Comparison of ENCODE assay signal across 11 cellular contexts in the genomic region with DNA sequence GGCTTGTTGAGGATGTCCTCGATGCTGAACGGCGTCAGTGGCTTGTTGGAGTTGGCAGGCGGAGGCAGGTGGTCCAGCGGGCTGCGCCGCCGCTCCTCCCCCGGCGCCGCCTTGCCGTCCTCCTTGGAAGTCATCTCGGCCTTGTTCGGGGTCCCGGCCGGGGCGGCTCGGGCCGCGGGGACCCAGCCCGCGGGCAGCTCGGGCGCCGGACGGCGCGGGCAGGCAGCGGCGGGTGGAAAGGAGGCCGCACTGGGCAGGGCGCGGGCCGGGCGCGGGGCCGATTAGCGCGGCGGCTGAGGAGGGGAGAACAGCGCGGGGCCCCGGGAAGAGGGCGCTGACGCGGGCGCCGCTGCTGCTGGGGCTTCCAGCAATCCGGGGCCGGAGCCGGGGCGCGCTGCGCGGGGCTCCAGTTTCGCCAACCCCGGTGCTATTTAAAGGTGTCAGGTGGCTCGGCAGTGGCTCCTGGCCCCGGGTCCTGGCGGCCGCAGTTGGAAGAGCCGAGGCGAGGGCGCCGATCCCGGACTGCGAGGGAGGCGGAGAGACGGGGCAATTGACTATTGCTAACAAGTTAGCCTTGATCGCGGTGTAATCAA. TPM values are rescaled to one million over a fixed set of nuclear protein-coding genes. Genes with fewer than 3 reads are reported as not detected.
DNase-seq lines count a peak whose midpoint lies in the region; ATAC-seq and TF ChIP-seq lines count a peak whose summit lies in the region.
"Had no signal": no experiment of that assay in that cellular context is flagged by ENCODE, and none has a peak within 500 bp of the region (broad histone marks: within the 10 kb centered on the region; RNA-seq: fewer than 3 reads in every experiment).

No MANE protein-coding gene starts in this region.

- H3K36me3 ChIP-seq in Peyer's patch (no peaks in the 10 kb centered on the region), hepatocyte (replicated peaks; ENCODE audit: insufficient read depth, low read depth) (no peaks in the 10 kb centered on the region), stomach (no peaks in the 10 kb centered on the region)

- no peaks in the 10 kb centered on the region for H3K9me2 ChIP-seq in hepatocyte (replicated peaks; ENCODE audit: insufficient read depth)

- peaks cover 0 to 2% of the 10 kb centered on the region in 2 donors for H3K36me3 Mint-ChIP-seq in activated T-cell treated with anti-CD3 and anti-CD28 coated beads, Interleukin-2, amount 50 U/mL, for 72 hours (ENCODE audit: insufficient read depth in 2 of 2)
- H3K36me3 Mint-ChIP-seq in activated T-cell treated with anti-CD3 and anti-CD28 coated beads, Interleukin-2, amount 50 U/mL, for 24 hours (ENCODE audit: low read depth): no peaks in the 10 kb centered on the region
- H3K36me3 Mint-ChIP-seq in activated CD4-positive, alpha-beta T cell treated with anti-CD3 and anti-CD28 coated beads, Interleukin-2, amount 10 ng/mL, durations not matched to agents 7 days and 5 days (ENCODE audit: low read depth): peaks cover 7% of the 10 kb centered on the region

- intact Hi-C loops in stomach (cut with DNase I; ENCODE audit: low total_unique reads) (no loop called here), posterior cingulate gyrus (cut with DNase I) (no loop called here)

- H3K9me3 Mint-ChIP-seq in activated T-cell treated with anti-CD3 and anti-CD28 coated beads, Interleukin-2, amount 50 U/mL, for 72 hours: no peaks in the 10 kb centered on the region
- H3K9me3 Mint-ChIP-seq in activated T-cell treated with anti-CD3 and anti-CD28 coated beads, Interleukin-2, amount 50 U/mL, for 24 hours: no peaks in the 10 kb centered on the region
- no peaks in the 10 kb centered on the region for H3K9me3 Mint-ChIP-seq in activated CD4-positive, alpha-beta T cell treated with anti-CD3 and anti-CD28 coated beads, Interleukin-2, amount 10 ng/mL, durations not matched to agents 7 days and 5 days

- CTCF ChIA-PET in activated CD4-positive, alpha-beta T cell treated with anti-CD3 and anti-CD28 coated beads, Interleukin-2, amount 10 ng/mL, durations not matched to agents 7 days and 5 days (lab: Charles Lee): interaction anchor here (0.8 to 3.1 kb wide), 3 partner anchors 9 to 16 kb away, joined by 3 to 15 read pairs (median 3); no protein-coding TSS in a partner anchor

- H3K27ac ChIP-seq in Peyer's patch: no peak overlapping the region
- no peak overlapping the region for H3K27ac ChIP-seq in hepatocyte
- H3K27ac ChIP-seq in stomach: no peak overlapping the region
- H3K27ac ChIP-seq: testis had no signal

- peaks cover 31% of the 10 kb centered on the region for H3K4me1 Mint-ChIP-seq in activated T-cell treated with anti-CD3 and anti-CD28 coated beads, Interleukin-2, amount 50 U/mL, for 72 hours (ENCODE audit: low read depth)
- peaks cover 35% of the 10 kb centered on the region for H3K4me1 Mint-ChIP-seq in activated T-cell treated with anti-CD3 and anti-CD28 coated beads, Interleukin-2, amount 50 U/mL, for 24 hours (ENCODE audit: low read depth)
- peaks cover 28% of the 10 kb centered on the region for H3K4me1 Mint-ChIP-seq in activated CD4-positive, alpha-beta T cell treated with anti-CD3 and anti-CD28 coated beads, Interleukin-2, amount 10 ng/mL, durations not matched to agents 7 days and 5 days

- peak overlapping the region; percentile 71 to 75 for H3K4me3 Mint-ChIP-seq in activated T-cell treated with anti-CD3 and anti-CD28 coated beads, Interleukin-2, amount 50 U/mL, for 72 hours
- H3K4me3 Mint-ChIP-seq in activated T-cell treated with anti-CD3 and anti-CD28 coated beads, Interleukin-2, amount 50 U/mL, for 24 hours: no peak overlapping the region
- H3K4me3 Mint-ChIP-seq in activated CD4-positive, alpha-beta T cell treated with anti-CD3 and anti-CD28 coated beads, Interleukin-2, amount 10 ng/mL, durations not matched to agents 7 days and 5 days: no peak overlapping the region

- H3K27me3 ChIP-seq in Peyer's patch (peaks cover 0 to 91% of the 10 kb centered on the region in 2 donors), hepatocyte (peaks cover 99% of the 10 kb centered on the region), stomach (peaks cover 70 to 100% (median 100%) of the 10 kb centered on the region in 3 donors)

- no peak for TF ChIP-seq EP300 in stomach (IDR thresholded peaks at IDR 0.05)

- TF ChIP-seq CTCF in Peyer's patch (IDR thresholded peaks at IDR 0.05): no peak
- no peak for TF ChIP-seq CTCF in hepatocyte (IDR thresholded peaks at IDR 0.05; ENCODE audit: poor library complexity)
- TF ChIP-seq CTCF in stomach (IDR thresholded peaks at IDR 0.05): no peak

- no peak for DNase-seq in activated T-cell treated with anti-CD3 and anti-CD28 coated beads, Interleukin-2, amount 50 U/mL, for 72 hours
- DNase-seq in activated T-cell treated with anti-CD3 and anti-CD28 coated beads, Interleukin-2, amount 50 U/mL, for 24 hours: no peak
- DNase-seq in Peyer's patch (no peak), hepatocyte (ENCODE audit: low spot score) (no peak), stomach (no peak), SHP77 (lab: John Stamatoyannopoulos, UW) (no peak), posterior cingulate gyrus (no peak)
- no peak for DNase-seq in activated CD4-positive, alpha-beta T cell treated with anti-CD3 and anti-CD28 coated beads, Interleukin-2, amount 10 ng/mL, durations not matched to agents 7 days and 5 days
- DNase-seq: activated effector memory CD4-positive, alpha-beta T cell treated with anti-CD3 and anti-CD28 coated beads, Interleukin-2, amount 50 U/mL, for 16 hours; testis had no signal

- H3K27me3 Mint-ChIP-seq in activated T-cell treated with anti-CD3 and anti-CD28 coated beads, Interleukin-2, amount 50 U/mL, for 72 hours (ENCODE audit: low read depth): peaks cover 81% of the 10 kb centered on the region
- peaks cover 82% of the 10 kb centered on the region for H3K27me3 Mint-ChIP-seq in activated T-cell treated with anti-CD3 and anti-CD28 coated beads, Interleukin-2, amount 50 U/mL, for 24 hours
- peaks cover 77% of the 10 kb centered on the region for H3K27me3 Mint-ChIP-seq in activated CD4-positive, alpha-beta T cell treated with anti-CD3 and anti-CD28 coated beads, Interleukin-2, amount 10 ng/mL, durations not matched to agents 7 days and 5 days

- peak overlapping the region; percentile 26 for H2AFZ ChIP-seq in hepatocyte

- H3K9me3 ChIP-seq in Peyer's patch: peaks cover 0 to 3% (median 0%) of the 10 kb centered on the region in 4 donors
- no peaks in the 10 kb centered on the region for H3K9me3 ChIP-seq in hepatocyte (ENCODE audit: low read depth)
- H3K9me3 ChIP-seq in stomach: peaks cover 0 to 3% (median 0%) of the 10 kb centered on the region in 4 donors
- H3K9me3 ChIP-seq: testis had no signal

- H3K4me1 ChIP-seq in Peyer's patch (peaks cover 0 to 62% (median 24%) of the 10 kb centered on the region in 4 donors), hepatocyte (ENCODE audit: insufficient read depth) (peaks cover 25% of the 10 kb centered on the region), stomach (peaks cover 54 to 66% (median 64%) of the 10 kb centered on the region in 4 donors)

- 4% methylated on average over 32 of the region's 71 CpGs for WGBS in hepatocyte (ENCODE audit: low lambda C conversion rate, missing lambda C conversion rate)
- 0 to 5% (median 2%) methylated on average over 18 to 71 of the region's 71 CpGs for WGBS in stomach, 5 donors

- no peaks in the 10 kb centered on the region for H4K20me1 ChIP-seq in hepatocyte (ENCODE audit: insufficient read depth, poor library complexity, severe bottlenecking)

- POLR2A ChIA-PET in activated CD4-positive, alpha-beta T cell treated with anti-CD3 and anti-CD28 coated beads, Interleukin-2, amount 10 ng/mL, durations not matched to agents 7 days and 5 days (lab: Charles Lee): no interaction called here

- no peak overlapping the region for H3K27ac Mint-ChIP-seq in activated T-cell treated with anti-CD3 and anti-CD28 coated beads, Interleukin-2, amount 50 U/mL, for 72 hours
- no peak overlapping the region for H3K27ac Mint-ChIP-seq in activated T-cell treated with anti-CD3 and anti-CD28 coated beads, Interleukin-2, amount 50 U/mL, for 24 hours
- no peak overlapping the region for H3K27ac Mint-ChIP-seq in activated CD4-positive, alpha-beta T cell treated with anti-CD3 and anti-CD28 coated beads, Interleukin-2, amount 10 ng/mL, durations not matched to agents 7 days and 5 days
- H3K27ac Mint-ChIP-seq: CD14-positive monocyte had no signal

- TF ChIP-seq POLR2A in Peyer's patch (IDR thresholded peaks at IDR 0.05) (no peak), stomach (IDR thresholded peaks at IDR 0.05) (no peak)

- no peaks in the 10 kb centered on the region for H3K79me2 ChIP-seq in hepatocyte

- H3K4me2 ChIP-seq in hepatocyte: peak overlapping the region; percentile 71

- no peak for ATAC-seq in activated T-cell treated with anti-CD3 and anti-CD28 coated beads, Interleukin-2, amount 50 U/mL, for 72 hours (replicated peaks in 1 of 2)

- H3K4me3 ChIP-seq in Peyer's patch: peak overlapping the region in 3 of 4 donors; percentile 14 to 18 (median 15)
- no peak overlapping the region for H3K4me3 ChIP-seq in hepatocyte
- peak overlapping the region; percentile 7 to 36 (median 21) for H3K4me3 ChIP-seq in stomach
- H3K4me3 ChIP-seq: testis had no signal

RNA-seq across cellular contexts. Expression of a gene that starts 0.5 kb away (rescaled TPM):
- not detected for total RNA-seq in activated T-cell treated with anti-CD3 and anti-CD28 coated beads, Interleukin-2, amount 50 U/mL, for 72 hours
- total RNA-seq in Peyer's patch: not detected
- total RNA-seq in hepatocyte: not detected in 2 replicates
- polyA plus RNA-seq in hepatocyte: 0.33 TPM in 1 of 2 replicates, not detected in the other
- not detected for total RNA-seq in stomach
- polyA plus RNA-seq in stomach: not detected
- not detected for total RNA-seq in activated CD4-positive, alpha-beta T cell treated with anti-CD3 and anti-CD28 coated beads, Interleukin-2, amount 10 ng/mL, durations not matched to agents 7 days and 5 days
- polyA plus RNA-seq: CD14-positive monocyte had no signal

Comparison
In these comparisons a context has a peak if more than half of its experiments do, and no peak if none do; other contexts are left out.
1. H3K4me3 Mint-ChIP-seq: peak in activated T-cell treated with anti-CD3 and anti-CD28 coated beads, Interleukin-2, amount 50 U/mL, for 72 hours (2 of 2); none in activated T-cell treated with anti-CD3 and anti-CD28 coated beads, Interleukin-2, amount 50 U/mL, for 24 hours (single experiment) and activated CD4-positive, alpha-beta T cell treated with anti-CD3 and anti-CD28 coated beads, Interleukin-2, amount 10 ng/mL, durations not matched to agents 7 days and 5 days (single experiment).